14 cellular contexts compared by ENCODE assay signal in the genomic region with DNA sequence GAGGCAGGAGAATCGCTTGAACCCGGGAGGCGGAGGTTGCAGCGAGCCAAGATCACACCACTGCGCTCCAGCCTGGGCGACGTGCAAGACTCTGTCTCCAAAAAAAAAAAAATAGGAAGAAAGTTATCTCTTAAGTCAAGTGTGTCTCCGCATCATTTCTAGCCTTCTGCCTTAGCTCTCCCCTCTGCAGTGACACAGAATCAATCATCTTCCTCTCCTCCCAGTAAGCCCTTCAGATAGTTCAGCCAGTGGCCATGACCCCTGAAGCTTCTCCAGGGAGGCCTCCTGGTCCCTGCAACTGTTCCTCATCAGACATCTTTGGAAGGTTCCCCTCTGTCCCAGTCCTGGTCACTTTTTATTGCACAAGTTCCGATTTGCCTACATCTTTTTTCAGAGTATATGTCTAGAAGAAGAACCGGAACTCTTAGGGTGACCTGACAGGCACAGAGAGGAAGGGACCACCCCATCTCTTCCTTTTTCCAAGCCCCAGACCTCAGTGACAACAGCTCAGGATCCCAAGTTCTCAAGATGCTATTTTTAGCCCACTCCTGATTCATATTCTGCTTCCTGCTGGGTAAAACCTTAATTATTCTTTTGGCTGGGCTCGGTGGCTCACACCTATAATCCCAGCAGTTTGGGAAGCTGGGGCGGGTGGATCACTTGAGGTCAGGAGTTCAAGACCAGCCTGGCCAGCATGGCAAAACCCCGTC. TPM values are rescaled to one million over a fixed set of nuclear protein-coding genes. Genes with fewer than 3 reads are reported as not detected.
A peak's percentile ranks its signal among the peaks of the same experiment; 100 is the strongest.
DNase-seq lines count a peak whose midpoint lies in the region; ATAC-seq and TF ChIP-seq lines count a peak whose summit lies in the region.
"Had no signal": no experiment of that assay in that cellular context is flagged by ENCODE, and none has a peak within 500 bp of the region (broad histone marks: within the 10 kb centered on the region; RNA-seq: fewer than 3 reads in every experiment).

No MANE protein-coding gene starts in this region.

- peak; percentile 71 to 85 for ATAC-seq in lower lobe of right lung
- ATAC-seq: activated CD4-positive, CD25-positive, alpha-beta regulatory T cell treated with anti-CD3 and anti-CD28 coated beads, Interleukin-2, amount 50 U/mL, for 24 hours had no signal

- H3K9me3 ChIP-seq in MG63 = no peaks in the 10 kb centered on the region
- H3K9me3 ChIP-seq in lower lobe of right lung = no peaks in the 10 kb centered on the region
- H3K9me3 ChIP-seq in A673 (ENCODE audit: low read depth, low read length, poor library complexity, severe bottlenecking) = no peaks in the 10 kb centered on the region
- H3K9me3 ChIP-seq: BE2C had no signal

- H3K4me1 Mint-ChIP-seq in brain = peaks cover 10% of the 10 kb centered on the region

- no peak overlapping the region for H3K4me3 Mint-ChIP-seq in brain
- H3K4me3 Mint-ChIP-seq: type B pancreatic cell had no signal

- H3K27ac Mint-ChIP-seq in brain = peak overlapping the region in 3 of 5 experiments; percentile 16 to 30 (median 17)
- H3K27ac Mint-ChIP-seq: type B pancreatic cell had no signal

- CTCF ChIA-PET in A673 (lab: Charles Lee) = no interaction called here

- peaks cover under 1% of the 10 kb centered on the region for H3K27me3 Mint-ChIP-seq in brain
- H3K27me3 Mint-ChIP-seq: type B pancreatic cell had no signal

- DNase-seq in MG63 (peak; percentile 15), lower lobe of right lung (no peak), A673 (ENCODE audit: low spot score) (no peak), NCI-H187 (lab: John Stamatoyannopoulos, UW) (no peak), HT-29 (ENCODE audit: low spot score) (no peak), LoVo (ENCODE audit: low spot score) (no peak)
- DNase-seq: activated effector memory CD4-positive, alpha-beta T cell treated with anti-CD3 and anti-CD28 coated beads, Interleukin-2, amount 50 U/mL, for 16 hours; BE2C; cortex of kidney; GF-D8 had no signal

- no peaks in the 10 kb centered on the region for H3K36me3 ChIP-seq in ACC112 (ENCODE audit: insufficient read depth, low read length)
- H3K36me3 ChIP-seq in MG63 = no peaks in the 10 kb centered on the region
- H3K36me3 ChIP-seq in lower lobe of right lung = no peaks in the 10 kb centered on the region
- no peaks in the 10 kb centered on the region for H3K36me3 ChIP-seq in A673 (ENCODE audit: insufficient read depth, low read length, poor library complexity, severe bottlenecking)
- H3K36me3 ChIP-seq: BE2C had no signal

- H3K4me3 ChIP-seq in ACC112 (ENCODE audit: low read depth, low read length) (no peak overlapping the region), MG63 (no peak overlapping the region), lower lobe of right lung (no peak overlapping the region), A673 (ENCODE audit: low read depth, low read length, poor library complexity, severe bottlenecking) (no peak overlapping the region)

- H3K27ac ChIP-seq in ACC112 (ENCODE audit: low read depth, low read length) (no peak overlapping the region), lower lobe of right lung (peak overlapping the region; percentile 40), A673 (ENCODE audit: low read depth, low read length, poor library complexity, severe bottlenecking) (no peak overlapping the region)

- TF ChIP-seq CTCF in brain (conservative IDR thresholded peaks at IDR 0.05) (no peak), lower lobe of right lung (IDR thresholded peaks at IDR 0.05) (no peak), A673 (conservative IDR thresholded peaks at IDR 0.05; ENCODE audit: low read depth, low read length) (no peak)

- H3K9me3 Mint-ChIP-seq in brain = no peaks in the 10 kb centered on the region
- H3K9me3 Mint-ChIP-seq: type B pancreatic cell had no signal

- H3K27me3 ChIP-seq in ACC112 (ENCODE audit: insufficient read depth, low read length) (no peaks in the 10 kb centered on the region), MG63 (no peaks in the 10 kb centered on the region), lower lobe of right lung (ENCODE audit: low read depth) (no peaks in the 10 kb centered on the region), A673 (replicated peaks; ENCODE audit: insufficient read depth, low read depth, low read length, poor library complexity) (no peaks in the 10 kb centered on the region)
- H3K27me3 ChIP-seq: BE2C had no signal

- intact Hi-C loops in lower lobe of right lung (cut with DNase I) = no loop called here
- intact Hi-C loops in A673 (cut with micrococcal nuclease; ENCODE audit: unreplicated experiment) = no loop called here

- H3K36me3 Mint-ChIP-seq in brain = no peaks in the 10 kb centered on the region
- H3K36me3 Mint-ChIP-seq: type B pancreatic cell had no signal

- no TSS peak for BruUV-seq in A673 (replicated peaks; lab: Mats Ljungman, UMichigan)

- H3K79me2 ChIP-seq in ACC112 (ENCODE audit: control insufficient read depth, insufficient read depth, low read length, unreplicated experiment) = no peaks in the 10 kb centered on the region

- H2AFZ ChIP-seq in ACC112 (ENCODE audit: low read length, unreplicated experiment) = peak overlapping the region; percentile 84

- peaks cover 7% of the 10 kb centered on the region for H3K4me1 ChIP-seq in ACC112 (ENCODE audit: control insufficient read depth, insufficient read depth, low read length, unreplicated experiment)
- peaks cover 13% of the 10 kb centered on the region for H3K4me1 ChIP-seq in lower lobe of right lung
- H3K4me1 ChIP-seq in A673 (ENCODE audit: insufficient read depth, low read length, poor library complexity, severe bottlenecking) = peaks cover 6% of the 10 kb centered on the region
- H3K4me1 ChIP-seq: BE2C had no signal

- POLR2A ChIA-PET in A673 (lab: Charles Lee; ENCODE audit: low non-redundant PET) = no interaction called here

RNA-seq across cellular contexts. Expression of gene RHBDD2, which starts 6.6 kb away (rescaled TPM):
- total RNA-seq in MG63 (2014; rRNA removed; shearing (Covaris generic); ENCODE audit: low replicate concordance) = 11.8 and 12.8 TPM in 2 replicates
- polyA plus RNA-seq in brain (ENCODE audit: insufficient read depth, low read depth, low replicate concordance) = 367 TPM
- total RNA-seq in lower lobe of right lung (72.5 TPM), A673 (2021) (86.5 and 89.4 TPM in 2 replicates)
- 53.8 and 58.7 TPM in 2 replicates for total RNA-seq in HT-29 (2014; rRNA removed; shearing (Covaris generic))

RNA-seq across cellular contexts. Expression of gene POR, which starts 42.7 kb away (rescaled TPM):
- 13.7 and 23.3 TPM in 2 replicates for total RNA-seq in MG63 (2014; rRNA removed; shearing (Covaris generic); ENCODE audit: low replicate concordance)
- 109 TPM for polyA plus RNA-seq in brain (ENCODE audit: insufficient read depth, low read depth, low replicate concordance)
- total RNA-seq in lower lobe of right lung (244 TPM), A673 (2021) (99.3 and 104 TPM in 2 replicates)
- total RNA-seq in HT-29 (2014; rRNA removed; shearing (Covaris generic)) = 222 and 263 TPM in 2 replicates

RNA-seq across cellular contexts. Expression of gene CCL24, which starts 58.6 kb away (rescaled TPM):
- total RNA-seq in MG63 (2014; rRNA removed; shearing (Covaris generic); ENCODE audit: low replicate concordance) = not detected in 2 replicates
- polyA plus RNA-seq in brain (ENCODE audit: insufficient read depth, low read depth, low replicate concordance) = 1.4 TPM
- total RNA-seq in lower lobe of right lung (4.1 TPM), A673 (2021) (not detected in 2 replicates)
- not detected in 2 replicates for total RNA-seq in HT-29 (2014; rRNA removed; shearing (Covaris generic))
